In genomic region chr7:142813262-142813661, GRCh38 we compare ENCODE assay signal across 9 cellular contexts. TPM values are rescaled to one million over a fixed set of nuclear protein-coding genes. Genes with fewer than 3 reads are reported as not detected.
DNase-seq lines count a peak whose midpoint lies in the region; ATAC-seq and TF ChIP-seq lines count a peak whose summit lies in the region.
"Had no signal": no experiment of that assay in that cellular context is flagged by ENCODE, and none has a peak within 500 bp of the region (broad histone marks: within the 10 kb centered on the region; RNA-seq: fewer than 3 reads in every experiment).

No MANE protein-coding gene starts in this region.

- peak overlapping the region; percentile 40 for H3K27ac ChIP-seq in 22Rv1
- H3K27ac ChIP-seq in foreskin keratinocyte: no peak overlapping the region

- ATAC-seq in foreskin keratinocyte: peak; percentile 95

- TF ChIP-seq CTCF in 22Rv1 (IDR thresholded peaks at IDR 0.05) (no peak), foreskin keratinocyte (conservative IDR thresholded peaks at IDR 0.05) (no peak)

- DNase-seq in EL: peak; percentile 81
- DNase-seq in SW480 (ENCODE audit: low spot score): peak; percentile 98
- DNase-seq in foreskin keratinocyte: peak; percentile 47 to 80
- DNase-seq in RPMI8226: no peak
- DNase-seq in NCI-H1436 treated with DMSO at 0.1 percent for 48 hours (lab: John Stamatoyannopoulos, UW): no peak
- DNase-seq in NCI-H2107 treated with DMSO at 0.1 percent for 48 hours (lab: John Stamatoyannopoulos, UW; ENCODE audit: unreplicated experiment): no peak
- DNase-seq in stimulated activated CD4-positive, alpha-beta T cell treated with anti-CD3 and anti-CD28 coated beads, Interleukin-4, amount 100 ng/mL, for 1 hour: no peak

- peaks cover 27% of the 10 kb centered on the region for H3K27me3 ChIP-seq in foreskin keratinocyte

- H3K4me1 ChIP-seq in foreskin keratinocyte: no peaks in the 10 kb centered on the region

RNA-seq across cellular contexts. Expression of gene EPHB6, which starts 41.6 kb away (rescaled TPM):
- 0.78 and 1.6 TPM in 2 replicates for total RNA-seq in foreskin keratinocyte
- 0.87 and 1.5 TPM in 2 replicates for polyA plus RNA-seq in foreskin keratinocyte

RNA-seq across cellular contexts. Expression of gene PRSS2, which starts 42.5 kb away (rescaled TPM):
- not detected in 2 replicates for total RNA-seq in foreskin keratinocyte
- polyA plus RNA-seq in foreskin keratinocyte: 0.18 TPM in 1 of 2 replicates, not detected in the other
- total RNA-seq: epithelial cell of proximal tubule had no signal

Comparison
In these comparisons a context has a peak if more than half of its experiments do, and no peak if none do; other contexts are left out.
1. DNase-seq: peak in EL (single experiment), SW480 (single experiment) and foreskin keratinocyte (2 of 2); none in RPMI8226 (single experiment), NCI-H1436 treated with DMSO at 0.1 percent for 48 hours (single experiment), NCI-H2107 treated with DMSO at 0.1 percent for 48 hours (single experiment) and stimulated activated CD4-positive, alpha-beta T cell treated with anti-CD3 and anti-CD28 coated beads, Interleukin-4, amount 100 ng/mL, for 1 hour (single experiment).